ENCODE assay signal across 15 cellular contexts in the genomic region with DNA sequence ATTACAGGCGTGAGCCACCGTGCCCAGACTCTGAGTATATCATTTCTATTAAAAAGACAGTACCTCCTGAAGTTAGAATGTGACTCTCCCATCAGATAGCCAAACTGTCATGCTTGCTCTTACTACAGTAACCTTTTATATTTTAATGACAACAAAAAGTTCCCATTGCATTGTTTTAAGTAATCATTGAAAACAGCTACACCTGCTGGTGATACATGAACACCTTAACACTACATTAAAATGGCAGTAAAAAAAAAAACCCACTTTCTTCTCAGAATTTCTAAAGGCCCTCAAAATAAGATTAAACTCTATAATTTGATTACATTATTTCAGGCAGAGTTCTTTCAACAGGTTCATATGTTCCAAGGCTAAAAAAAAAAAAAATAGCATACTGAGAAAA.
DNase-seq lines count a peak whose midpoint lies in the region; ATAC-seq and TF ChIP-seq lines count a peak whose summit lies in the region.
"Had no signal": no experiment of that assay in that cellular context is flagged by ENCODE, and none has a peak within 500 bp of the region (broad histone marks: within the 10 kb centered on the region; RNA-seq: fewer than 3 reads in every experiment).

No MANE protein-coding gene starts in this region.

- H3K4me2 ChIP-seq in smooth muscle cell = no peak overlapping the region
- H3K4me2 ChIP-seq: neural progenitor cell had no signal

- H2AFZ ChIP-seq in smooth muscle cell (ENCODE audit: low read depth) = no peak overlapping the region
- H2AFZ ChIP-seq: neural progenitor cell had no signal

- 96 to 100% methylated on average over 2 of the region's 2 CpGs for WGBS in endodermal cell (ENCODE audit: insufficient coverage in 1 of 2, insufficient read length in 1 of 2), 2 experiments
- WGBS in smooth muscle cell (ENCODE audit: low lambda C conversion rate) = 96% methylated on average over 2 of the region's 2 CpGs
- WGBS in transverse colon (ENCODE audit: low coverage in 1 of 2), 2 donors = 100% methylated on average over 2 of the region's 2 CpGs

- no peak for TF ChIP-seq EP300 in transverse colon (IDR thresholded peaks at IDR 0.05; ENCODE audit: low read depth)

- H3F3A ChIP-seq in smooth muscle cell (ENCODE audit: low read depth) = no peaks in the 10 kb centered on the region

- H3K9me3 Mint-ChIP-seq in MCF 10A (ENCODE audit: unreplicated experiment) = no peaks in the 10 kb centered on the region
- H3K9me3 Mint-ChIP-seq in endodermal cell = no peaks in the 10 kb centered on the region
- H3K9me3 Mint-ChIP-seq: neural progenitor cell had no signal

- ATAC-seq in GM18498 (IDR thresholded peaks at IDR 0.05; ENCODE audit: unreplicated experiment) = no peak
- ATAC-seq: left colon had no signal

- H3K27me3 ChIP-seq in breast epithelium (no peaks in the 10 kb centered on the region), endodermal cell (ENCODE audit: control insufficient read depth, insufficient read depth, low read length, poor library complexity, severe bottlenecking) (no peaks in the 10 kb centered on the region), smooth muscle cell (ENCODE audit: low read depth) (no peaks in the 10 kb centered on the region), transverse colon (no peaks in the 10 kb centered on the region)
- H3K27me3 ChIP-seq: colonic mucosa, neural progenitor cell, upper lobe of left lung had no signal

- no peak for TF ChIP-seq POLR2A in breast epithelium (IDR thresholded peaks at IDR 0.05)
- no peak for TF ChIP-seq POLR2A in NB4 (IDR thresholded peaks at IDR 0.05; ENCODE audit: extremely low read depth, insufficient read length)
- no peak for TF ChIP-seq POLR2A in transverse colon (IDR thresholded peaks at IDR 0.05)

- peaks cover 85% of the 10 kb centered on the region for H3K36me3 Mint-ChIP-seq in MCF 10A (ENCODE audit: insufficient read depth, unreplicated experiment)
- peaks cover 63% of the 10 kb centered on the region for H3K36me3 Mint-ChIP-seq in endodermal cell (ENCODE audit: low read depth)

- DNase-seq in MCF 10A (ENCODE audit: unreplicated experiment) (no peak), breast epithelium (ENCODE audit: low spot score in 2 of 2) (no peak), NB4 (ENCODE audit: low read depth) (peak; percentile 30), endodermal cell (no peak), smooth muscle cell (lab: John Stamatoyannopoulos, UW; ENCODE audit: unreplicated experiment) (no peak), transverse colon (no peak)
- DNase-seq in activated CD4-positive, alpha-beta T cell treated with anti-CD3 and anti-CD28 coated beads for 4 hours = no peak
- DNase-seq: activated naive CD4-positive, alpha-beta T cell treated with Interleukin-2 at 50 U/mL for 16 hours; colonic mucosa; left colon; NCI-H2227 treated with DMSO at 0.1 percent for 48 hours; upper lobe of left lung had no signal

- POLR2A ChIA-PET in MCF 10A (lab: Yijun Ruan, JAX) = no interaction called here

- H3K4me1 ChIP-seq in breast epithelium (no peaks in the 10 kb centered on the region), endodermal cell (ENCODE audit: control insufficient read depth, insufficient read depth, low read length) (no peaks in the 10 kb centered on the region), smooth muscle cell (ENCODE audit: low read depth) (no peaks in the 10 kb centered on the region), transverse colon (no peaks in the 10 kb centered on the region)
- H3K4me1 ChIP-seq: colonic mucosa, neural progenitor cell had no signal

- no peaks in the 10 kb centered on the region for H3K79me2 ChIP-seq in smooth muscle cell (ENCODE audit: low read depth)

- CTCF ChIA-PET in MCF 10A (lab: Yijun Ruan, JAX) = interaction anchor here (0.7 to 1.9 kb wide), 5 partner anchors 30 to 331 kb away, joined by 3 to 7 read pairs (median 5); no protein-coding TSS in a partner anchor

- H3K4me3 ChIP-seq in breast epithelium (no peak overlapping the region), NB4 (ENCODE audit: low read depth, low read length) (no peak overlapping the region), endodermal cell (ENCODE audit: low read length) (no peak overlapping the region), smooth muscle cell (no peak overlapping the region), transverse colon (no peak overlapping the region)
- H3K4me3 ChIP-seq: colonic mucosa, neural progenitor cell, upper lobe of left lung had no signal

- no peak overlapping the region for H3K27ac ChIP-seq in breast epithelium
- no peak overlapping the region for H3K27ac ChIP-seq in endodermal cell (ENCODE audit: low read depth, low read length)
- no peak overlapping the region for H3K27ac ChIP-seq in smooth muscle cell (ENCODE audit: low read depth)
- no peak overlapping the region for H3K27ac ChIP-seq in transverse colon
- H3K27ac ChIP-seq: colonic mucosa, HL-60, neural progenitor cell, upper lobe of left lung had no signal

- intact Hi-C loops in MCF 10A (cut with micrococcal nuclease) = no loop called here
- intact Hi-C loops in breast epithelium (cut with DNase I; ENCODE audit: low total_unique reads) = no loop called here
- intact Hi-C loops in transverse colon (cut with DNase I; ENCODE audit: low total_unique reads) = no loop called here

- peak; percentile 13 for TF ChIP-seq CTCF in MCF 10A (IDR thresholded peaks at IDR 0.05; ENCODE audit: unreplicated experiment)
- TF ChIP-seq CTCF in breast epithelium (IDR thresholded peaks at IDR 0.05) = peak in 1 of 3 donors; percentile 12
- TF ChIP-seq CTCF in NB4 (IDR thresholded peaks at IDR 0.05; ENCODE audit: low read depth, low read length) = peak; percentile 2
- TF ChIP-seq CTCF in endodermal cell (conservative IDR thresholded peaks at IDR 0.05) = peak; percentile 62
- TF ChIP-seq CTCF in smooth muscle cell (IDR thresholded peaks at IDR 0.05; ENCODE audit: borderline replicate concordance, insufficient read depth, poor library complexity, severe bottlenecking) = peak; percentile 9
- no peak for TF ChIP-seq CTCF in transverse colon (IDR thresholded peaks at IDR 0.05)

- H4K20me1 ChIP-seq in smooth muscle cell (ENCODE audit: low read depth) = peaks cover 18% of the 10 kb centered on the region

- H3K27me3 Mint-ChIP-seq in MCF 10A (ENCODE audit: insufficient read depth, unreplicated experiment) (no peaks in the 10 kb centered on the region), endodermal cell (ENCODE audit: insufficient read depth) (no peaks in the 10 kb centered on the region)

- no peak overlapping the region for H3K4me3 Mint-ChIP-seq in MCF 10A (ENCODE audit: unreplicated experiment)
- H3K4me3 Mint-ChIP-seq in endodermal cell = no peak overlapping the region
- H3K4me3 Mint-ChIP-seq: neural progenitor cell had no signal

- BruUV-seq in MCF 10A (replicated peaks; lab: Mats Ljungman, UMichigan) = no TSS peak

- H3K36me3 ChIP-seq in breast epithelium = no peaks in the 10 kb centered on the region
- peaks cover 85% of the 10 kb centered on the region for H3K36me3 ChIP-seq in endodermal cell (ENCODE audit: control insufficient read depth, insufficient read depth, low read length)
- peaks cover 28% of the 10 kb centered on the region for H3K36me3 ChIP-seq in smooth muscle cell (ENCODE audit: low read depth)
- peaks cover 0 to 61% (median 28%) of the 10 kb centered on the region in 4 donors for H3K36me3 ChIP-seq in transverse colon

- H3K9ac ChIP-seq in endodermal cell (ENCODE audit: extremely low read depth, low read length, poor library complexity, severe bottlenecking) (no peak overlapping the region), smooth muscle cell (ENCODE audit: low read depth) (no peak overlapping the region)
- H3K9ac ChIP-seq: neural progenitor cell had no signal

- H3K27ac Mint-ChIP-seq in MCF 10A (ENCODE audit: low read depth, unreplicated experiment) = no peak overlapping the region
- no peak overlapping the region for H3K27ac Mint-ChIP-seq in endodermal cell
- H3K27ac Mint-ChIP-seq: neural progenitor cell had no signal

- in situ Hi-C loops in transverse colon (cut with MboI; ENCODE audit: low pct_ligation_motif_present in 1 of 4, low pct_unique_long_range_greater_than_20kb in 1 of 4, low sequenced_read_pairs in 3 of 4) = no loop called here

- H3K4me1 Mint-ChIP-seq in MCF 10A (ENCODE audit: insufficient read depth, unreplicated experiment) (no peaks in the 10 kb centered on the region), endodermal cell (no peaks in the 10 kb centered on the region)
- H3K4me1 Mint-ChIP-seq: neural progenitor cell had no signal

- no peaks in the 10 kb centered on the region for H3K9me3 ChIP-seq in breast epithelium
- H3K9me3 ChIP-seq in endodermal cell (ENCODE audit: control insufficient read depth, low read length) = no peaks in the 10 kb centered on the region
- H3K9me3 ChIP-seq in smooth muscle cell (replicated peaks; ENCODE audit: low read depth) = no peaks in the 10 kb centered on the region
- H3K9me3 ChIP-seq in transverse colon = no peaks in the 10 kb centered on the region
- H3K9me3 ChIP-seq: colonic mucosa, upper lobe of left lung had no signal

Comparison
In these comparisons a context has a peak if more than half of its experiments do, and no peak if none do; other contexts are left out.
1. CTCF ChIP-seq: peak in MCF 10A (single experiment), NB4 (single experiment), endodermal cell (single experiment) and smooth muscle cell (single experiment); none in transverse colon (0 of 5).